In genomic region chr20:58700121-58700780, GRCh38 we compare ENCODE assay signal across 16 cellular contexts. TPM values are rescaled to one million over a fixed set of nuclear protein-coding genes. Genes with fewer than 3 reads are reported as not detected.
DNase-seq lines count a peak whose midpoint lies in the region; ATAC-seq, FAIRE-seq and TF ChIP-seq lines count a peak whose summit lies in the region.
"Had no signal": no experiment of that assay in that cellular context is flagged by ENCODE, and none has a peak within 500 bp of the region (broad histone marks: within the 10 kb centered on the region; RNA-seq: fewer than 3 reads in every experiment).

No MANE protein-coding gene starts in this region.

- no peaks in the 10 kb centered on the region for H3K9me3 Mint-ChIP-seq in natural killer cell treated with Interleukin-12 subunit alpha and Interleukin-12 subunit beta and Interleukin-15 and Interleukin-18, amount 100 ng/mL, for 72 hours

- 87 to 91% methylated on average over 11 of the region's 11 CpGs for WGBS in heart right ventricle, 2 donors
- WGBS in GM12878 (ENCODE audit: insufficient coverage, insufficient replicate concordance, low lambda C conversion rate, missing lambda C conversion rate) = 82% methylated on average over 11 of the region's 11 CpGs

- SMC1A ChIA-PET in GM12878 (lab: Charles Lee; ENCODE audit: uncharacterized antibody, unreplicated experiment) = interaction anchor here (0.6 kb wide), 1 partner anchor 241 kb away, joined by 3 read pairs; no protein-coding TSS in a partner anchor

- no peak overlapping the region for H3K4me2 ChIP-seq in GM12878 (ENCODE audit: control insufficient read depth, insufficient read depth)

- peak overlapping the region; percentile 45 for H3K4me3 Mint-ChIP-seq in natural killer cell treated with Interleukin-12 subunit alpha and Interleukin-12 subunit beta and Interleukin-15 and Interleukin-18, amount 100 ng/mL, for 72 hours
- H3K4me3 Mint-ChIP-seq: mesothelial cell of epicardium had no signal

- in situ Hi-C loops in GM12878 (cut with MboI) = no loop called here

- H3K27ac ChIP-seq in heart right ventricle (no peak overlapping the region), GM12878 (ENCODE audit: control insufficient read depth, insufficient read depth) (no peak overlapping the region)
- H3K27ac ChIP-seq: pancreas, SJSA1 had no signal

- no peak overlapping the region for H3K9ac ChIP-seq in GM12878 (ENCODE audit: control insufficient read depth, insufficient read depth, low read length)

- RAD21 ChIA-PET in GM12878 (lab: Charles Lee; ENCODE audit: unreplicated experiment) = no interaction called here

- FAIRE-seq in GM12878 (lab: Jason Lieb, UNC) (no peak), urothelium cell line (lab: Jason Lieb, UNC) (peak; percentile 35)
- FAIRE-seq: pancreas had no signal

- no peak for TF ChIP-seq POLR2A in GM12878 (IDR thresholded peaks at IDR 0.05; ENCODE audit: low read depth, low read length)

- H3K79me2 ChIP-seq in GM12878 (ENCODE audit: control insufficient read depth, insufficient read depth, low read length) = no peaks in the 10 kb centered on the region

- POLR2A ChIA-PET in GM12878 (lab: Charles Lee) = no interaction called here

- no TSS peak for BruUV-seq in GM12878 (replicated peaks; lab: Mats Ljungman, UMichigan)

- peak overlapping the region; percentile 67 to 82 for H3K27ac Mint-ChIP-seq in natural killer cell treated with Interleukin-12 subunit alpha and Interleukin-12 subunit beta and Interleukin-15 and Interleukin-18, amount 100 ng/mL, for 72 hours
- H3K27ac Mint-ChIP-seq: mesothelial cell of epicardium had no signal

- no peak overlapping the region for H2AFZ ChIP-seq in GM12878 (ENCODE audit: control insufficient read depth, low read depth, low read length)

- peaks cover 0 to 98% (median 45%) of the 10 kb centered on the region in 9 donors for H3K36me3 ChIP-seq in heart right ventricle
- peaks cover 1 to 3% of the 10 kb centered on the region in 2 experiments; a peak in 3 of 4 replicates for H3K36me3 ChIP-seq in GM12878 (ENCODE audit: control insufficient read depth in 2 of 2, insufficient read depth in 2 of 2, low read length in 1 of 2)

- no peaks in the 10 kb centered on the region for H3K27me3 Mint-ChIP-seq in natural killer cell treated with Interleukin-12 subunit alpha and Interleukin-12 subunit beta and Interleukin-15 and Interleukin-18, amount 100 ng/mL, for 72 hours

- H3K9me3 ChIP-seq in heart right ventricle = no peaks in the 10 kb centered on the region
- no peaks in the 10 kb centered on the region for H3K9me3 ChIP-seq in GM12878 (replicated peaks; ENCODE audit: control insufficient read depth, insufficient read depth, low read length)
- H3K9me3 ChIP-seq: BE2C, pancreas, SJSA1 had no signal

- ATAC-seq in Right ventricle myocardium inferior (no peak), heart right ventricle (no peak), GM12878 (no peak), HG03097 (IDR thresholded peaks at IDR 0.05; ENCODE audit: low FRiP score, unreplicated experiment) (no peak), HG02981 (IDR thresholded peaks at IDR 0.05; ENCODE audit: unreplicated experiment) (no peak)
- peak; percentile 90 to 94 for ATAC-seq in natural killer cell treated with Interleukin-12 subunit alpha and Interleukin-12 subunit beta and Interleukin-15 and Interleukin-18, amount 100 ng/mL, for 72 hours

- no peak for TF ChIP-seq RAD21 in GM12878 (IDR thresholded peaks at IDR 0.05; ENCODE audit: insufficient read depth, low read depth, low read length)

- TF ChIP-seq CTCF in heart right ventricle (IDR thresholded peaks at IDR 0.05) = no peak
- no peak for TF ChIP-seq CTCF in GM12878 (IDR thresholded peaks at IDR 0.05 in 2 of 3, conservative IDR thresholded peaks at IDR 0.05 in 1 of 3; ENCODE audit: control insufficient read depth in 2 of 3, extremely low read depth in 1 of 3, insufficient read depth in 1 of 3, low read depth in 3 of 3, low read length in 3 of 3)

- H3K4me3 ChIP-seq in heart right ventricle = no peak overlapping the region
- no peak overlapping the region for H3K4me3 ChIP-seq in GM12878
- H3K4me3 ChIP-seq: pancreas, SJSA1 had no signal

- CTCF ChIA-PET in GM12878 (lab: Yijun Ruan, JAX) = no interaction called here

- no peaks in the 10 kb centered on the region for H3K36me3 Mint-ChIP-seq in natural killer cell treated with Interleukin-12 subunit alpha and Interleukin-12 subunit beta and Interleukin-15 and Interleukin-18, amount 100 ng/mL, for 72 hours

- intact Hi-C loops in Right ventricle myocardium inferior (cut with DNase I) = no loop called here
- intact Hi-C loops in heart right ventricle (cut with DNase I) = no loop called here
- intact Hi-C loops in GM12878 (cut with micrococcal nuclease; ENCODE audit: unreplicated experiment) = no loop called here

- H3K4me1 Mint-ChIP-seq in natural killer cell treated with Interleukin-12 subunit alpha and Interleukin-12 subunit beta and Interleukin-15 and Interleukin-18, amount 100 ng/mL, for 72 hours (ENCODE audit: low read depth in 2 of 2) = peaks cover 8 to 17% of the 10 kb centered on the region in 2 donors

- H3K4me1 ChIP-seq in heart right ventricle = peaks cover 0 to 5% (median 0%) of the 10 kb centered on the region in 9 donors
- no peaks in the 10 kb centered on the region for H3K4me1 ChIP-seq in GM12878 (ENCODE audit: control insufficient read depth, insufficient read depth, low read length)
- H3K4me1 ChIP-seq: pancreas, SJSA1 had no signal

- DNase-seq in Right ventricle myocardium inferior (ENCODE audit: missing footprints) = peak; percentile 40
- no peak for DNase-seq in heart right ventricle
- no peak for DNase-seq in GM12878 (ENCODE audit: low read depth, low spot score)
- DNase-seq in natural killer cell treated with Interleukin-12 subunit alpha and Interleukin-12 subunit beta and Interleukin-15 and Interleukin-18, amount 100 ng/mL, for 72 hours (ENCODE audit: low spot score) = peak; percentile 84
- DNase-seq in urothelium cell line (ENCODE audit: low spot score) = no peak
- no peak for DNase-seq in amygdala (lab: John Stamatoyannopoulos, UW)
- DNase-seq: activated naive CD4-positive, alpha-beta T cell treated with anti-CD3 and anti-CD28 coated beads, Interleukin-2, amount 50 U/mL, for 16 hours; BE2C; erythroblast; NCI-H2029 treated with DMSO at 0.1 percent for 48 hours; stimulated activated CD4-positive, alpha-beta T cell treated with anti-CD3 and anti-CD28 coated beads, Interleukin-15, amount 100 ng/mL, for 24 hours had no signal

- no peaks in the 10 kb centered on the region for H4K20me1 ChIP-seq in GM12878 (ENCODE audit: control insufficient read depth, insufficient read depth)

- no peak for TF ChIP-seq EP300 in GM12878 (IDR thresholded peaks at IDR 0.05; ENCODE audit: borderline replicate concordance in 1 of 2, control insufficient read depth in 1 of 2, low read depth in 2 of 2, low read length in 2 of 2)

- H3K27me3 ChIP-seq in heart right ventricle (no peaks in the 10 kb centered on the region), GM12878 (replicated peaks in 1 of 2; ENCODE audit: control insufficient read depth in 2 of 2, insufficient read depth in 2 of 2, low read length in 1 of 2) (no peaks in the 10 kb centered on the region)
- H3K27me3 ChIP-seq: BE2C, pancreas, SJSA1 had no signal

TF ChIP-seq in GM12878, 131 proteins besides CTCF, POLR2A, EP300 and RAD21 (continues in another document):
- TF ChIP-seq GABPA (IDR thresholded peaks at IDR 0.05; ENCODE audit: low read depth) = no peak

RNA-seq across cellular contexts. Expression of gene NPEPL1, which starts 7.7 kb away (rescaled TPM):
- 23.3 TPM for total RNA-seq in Right ventricle myocardium inferior
- 10 to 100 TPM; 23.1 to 35.9 (median 29.9) TPM for total RNA-seq in heart right ventricle
- 10 to 100 TPM; 16.7 to 46.7 TPM for polyA plus RNA-seq in heart right ventricle
- total RNA-seq in GM12878 (2013; cell fraction: nucleolus; rRNA removed) = 28.9 and 36.2 TPM in 2 replicates
- total RNA-seq in GM12878 (2014; rRNA removed) = 12.2 and 14.1 TPM in 2 replicates
- total RNA-seq in GM12878 (2014; rRNA removed; fragmentation: Illumina TruSeq; extraction: Trizol) = 8.0 and 9.0 TPM in 2 replicates
- total RNA-seq in GM12878 (2021) = 19.5 and 21.3 TPM in 2 replicates
- polyA plus RNA-seq in GM12878 (2011; ENCODE audit: low read depth) = 8.5 TPM
- polyA plus RNA-seq in GM12878 (2011; rRNA removed) = 1.8 and 3.1 TPM in 2 replicates
- polyA plus RNA-seq in GM12878 (2011; cell fraction: cytosol; rRNA removed) = 2.6 and 4.7 TPM in 2 replicates
- 94.4 and 121 TPM in 2 replicates for polyA plus RNA-seq in GM12878 (2011; cell fraction: nucleus; rRNA removed)
- 24.8 and 27.2 TPM in 2 replicates for polyA plus RNA-seq in GM12878 (2012)
- 1.6 and 6.1 TPM in 2 replicates for polyA plus RNA-seq in GM12878 (2014; fragmentation: Illumina TruSeq; extraction: Trizol)
- under 1 TPM; 0.08 to 0.80 TPM for polyA plus RNA-seq in GM12878 (2014; fragmentation: Nextera tagmentation; extraction: Ambion mirVana)
- polyA plus RNA-seq in GM12878 (2014; rRNA removed) = 20.0 and 23.1 TPM in 2 replicates
- 10 to 100 TPM; 11.4 to 13.1 TPM for polyA plus RNA-seq in GM12878 (2016; fragmentation: Nextera tagmentation; extraction: Ambion mirVana)
- 0.88 and 3.5 TPM in 2 replicates for polyA minus RNA-seq in GM12878 (2011; rRNA and poly(A)+ RNA removed)
- 1.6 and 3.2 TPM in 2 replicates for polyA minus RNA-seq in GM12878 (2011; cell fraction: cytosol; rRNA and poly(A)+ RNA removed)
- polyA minus RNA-seq in GM12878 (2011; cell fraction: nucleus; rRNA and poly(A)+ RNA removed) = 11.4 and 21.0 TPM in 2 replicates
- 10 to 100 TPM; 23.6 to 30.4 TPM for total RNA-seq in natural killer cell treated with Interleukin-12 subunit alpha and Interleukin-12 subunit beta and Interleukin-15 and Interleukin-18, amount 100 ng/mL, for 72 hours

RNA-seq across cellular contexts. Expression of gene STX16, which starts 49.2 kb away (rescaled TPM):
- total RNA-seq in Right ventricle myocardium inferior (23.8 TPM), heart right ventricle (10 to 100 TPM; 25.3 to 33.9 (median 27.0) TPM), GM12878 (2014; rRNA removed) (18.7 and 22.8 TPM in 2 replicates), GM12878 (2014; rRNA removed; fragmentation: Illumina TruSeq; extraction: Trizol) (21.7 and 22.4 TPM in 2 replicates), GM12878 (2021) (44.9 and 49.4 TPM in 2 replicates)
- polyA plus RNA-seq in heart right ventricle (10 to 100 TPM; 17.1 to 57.6 TPM), GM12878 (2011; rRNA removed) (66.6 and 83.2 TPM in 2 replicates), GM12878 (2014; fragmentation: Illumina TruSeq; extraction: Trizol) (54.4 and 66.8 TPM in 2 replicates), GM12878 (2014; fragmentation: Nextera tagmentation; extraction: Ambion mirVana) (10 to 100 TPM in 1 of 2 experiments, 1 to 10 TPM in 1; 6.3 to 11.1 TPM), GM12878 (2014; rRNA removed) (64.3 and 68.4 TPM in 2 replicates), GM12878 (2016; fragmentation: Nextera tagmentation; extraction: Ambion mirVana) (10 to 100 TPM; 34.9 to 36.7 TPM)
- 111 and 113 TPM in 2 replicates for total RNA-seq in GM12878 (2013; cell fraction: nucleolus; rRNA removed)
- 36.0 TPM for polyA plus RNA-seq in GM12878 (2011; ENCODE audit: low read depth)
- polyA plus RNA-seq in GM12878 (2011; cell fraction: cytosol; rRNA removed) = 46.1 and 49.4 TPM in 2 replicates
- 110 and 121 TPM in 2 replicates for polyA plus RNA-seq in GM12878 (2011; cell fraction: nucleus; rRNA removed)
- polyA plus RNA-seq in GM12878 (2012) = 51.8 and 60.4 TPM in 2 replicates
- 24.7 and 43.2 TPM in 2 replicates for polyA minus RNA-seq in GM12878 (2011; rRNA and poly(A)+ RNA removed)
- 8.6 and 18.4 TPM in 2 replicates for polyA minus RNA-seq in GM12878 (2011; cell fraction: cytosol; rRNA and poly(A)+ RNA removed)
- polyA minus RNA-seq in GM12878 (2011; cell fraction: nucleus; rRNA and poly(A)+ RNA removed) = 21.6 and 32.1 TPM in 2 replicates
- total RNA-seq in natural killer cell treated with Interleukin-12 subunit alpha and Interleukin-12 subunit beta and Interleukin-15 and Interleukin-18, amount 100 ng/mL, for 72 hours = 10 to 100 TPM; 92.4 to 92.8 TPM

Comparison
In these comparisons a context has a peak if more than half of its experiments do, and no peak if none do; other contexts are left out.
1. DNase-seq: peak in Right ventricle myocardium inferior (single experiment) and natural killer cell treated with Interleukin-12 subunit alpha and Interleukin-12 subunit beta and Interleukin-15 and Interleukin-18, amount 100 ng/mL, for 72 hours (single experiment); none in heart right ventricle (0 of 2), GM12878 (single experiment), urothelium cell line (single experiment) and amygdala (0 of 56).
2. ATAC-seq: peak in natural killer cell treated with Interleukin-12 subunit alpha and Interleukin-12 subunit beta and Interleukin-15 and Interleukin-18, amount 100 ng/mL, for 72 hours (2 of 2); none in Right ventricle myocardium inferior (single experiment), heart right ventricle (0 of 8), GM12878 (single experiment), HG03097 (single experiment) and HG02981 (single experiment).